2 cellular contexts compared by ENCODE assay signal in genomic region chr15:77974098-77974414, GRCh38.
TF ChIP-seq lines count a peak whose summit lies in the region.

No MANE protein-coding gene starts in this region.

TF ChIP-seq in IMR-90, 13 proteins besides CTCF, POLR2A, EP300 and RAD21:
- TF ChIP-seq CHD1 (IDR thresholded peaks at IDR 0.05; ENCODE audit: low read depth, low read length) (no peak), MAFK (IDR thresholded peaks at IDR 0.05; ENCODE audit: low read depth, low read length) (no peak), USF2 (IDR thresholded peaks at IDR 0.05; ENCODE audit: low read depth, low read length) (no peak), MAZ (IDR thresholded peaks at IDR 0.05; ENCODE audit: borderline replicate concordance, low read depth, low read length) (no peak), MXI1 (IDR thresholded peaks at IDR 0.05; ENCODE audit: borderline replicate concordance, low read depth, low read length) (no peak), RCOR1 (IDR thresholded peaks at IDR 0.05; ENCODE audit: insufficient replicate concordance, low read length) (no peak), CEBPB (IDR thresholded peaks at IDR 0.05; ENCODE audit: low read depth, low read length) (no peak), BHLHE40 (IDR thresholded peaks at IDR 0.05; ENCODE audit: low read depth, low read length) (no peak), FOS (IDR thresholded peaks at IDR 0.05; ENCODE audit: low read depth, low read length) (no peak), SMC3 (IDR thresholded peaks at IDR 0.05; ENCODE audit: low read depth, low read length) (no peak), RFX5 (IDR thresholded peaks at IDR 0.05; ENCODE audit: low read depth, low read length) (no peak), NFE2L2 (IDR thresholded peaks at IDR 0.05; ENCODE audit: low read depth, low read length) (no peak), ELK1 (IDR thresholded peaks at IDR 0.05; ENCODE audit: borderline replicate concordance, low read depth, low read length) (no peak)

TF ChIP-seq in endothelial cell of umbilical vein, 7 proteins besides CTCF, POLR2A, EP300 and RAD21:
- no peak for TF ChIP-seq EZH2 (IDR thresholded peaks at IDR 0.05; ENCODE audit: borderline replicate concordance, low read depth, low read length, severe bottlenecking)
- no peak for TF ChIP-seq GATA2 (IDR thresholded peaks at IDR 0.05; ENCODE audit: insufficient read depth, insufficient read length, low read depth, low read length)
- no peak for TF ChIP-seq MYC (IDR thresholded peaks at IDR 0.05; ENCODE audit: low read depth, low read length)
- TF ChIP-seq FOS (IDR thresholded peaks at IDR 0.05; ENCODE audit: borderline replicate concordance, insufficient read depth, low read length) = no peak
- TF ChIP-seq MAX (IDR thresholded peaks at IDR 0.05; ENCODE audit: insufficient read depth, insufficient read length) = no peak
- TF ChIP-seq POLR2AphosphoS5 (IDR thresholded peaks at IDR 0.05; ENCODE audit: insufficient read depth, low read depth, low read length) = no peak
- TF ChIP-seq JUN (IDR thresholded peaks at IDR 0.05; ENCODE audit: borderline replicate concordance, insufficient read depth, insufficient read length, low read depth) = no peak
